11 cellular contexts compared by ENCODE assay signal in the genomic region with DNA sequence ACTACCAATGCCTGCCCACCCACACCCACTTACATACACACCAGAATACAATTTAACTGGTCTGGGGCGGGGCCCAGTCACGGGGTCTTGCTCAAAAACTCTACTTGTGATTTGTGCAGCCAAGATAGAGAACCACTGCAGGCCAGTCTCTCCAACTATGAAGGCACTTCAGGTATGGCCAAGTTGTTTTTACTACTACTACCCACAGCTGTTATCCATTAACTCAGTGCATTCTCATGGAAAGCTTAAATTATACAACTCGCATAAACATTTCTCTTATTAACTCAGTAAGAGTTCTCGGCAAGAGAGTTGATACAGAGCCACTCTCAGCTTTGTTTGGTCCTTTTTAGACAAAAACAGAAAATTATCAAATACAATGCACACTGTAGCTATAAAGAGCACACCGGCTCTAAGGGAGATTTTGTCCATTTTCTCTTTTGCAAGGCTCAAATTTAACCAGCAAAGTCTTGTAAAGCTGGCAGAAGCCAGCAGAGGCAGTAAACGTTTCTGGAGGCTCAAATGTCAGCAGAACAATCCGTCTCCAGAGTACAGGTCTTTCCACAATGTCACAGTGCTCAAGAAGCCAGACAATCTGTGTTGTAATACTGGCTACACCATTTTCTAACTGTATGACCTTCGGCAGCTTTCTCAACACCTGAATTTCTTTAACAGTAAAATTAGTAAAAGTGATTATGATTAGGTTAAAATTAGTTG.
DNase-seq lines count a peak whose midpoint lies in the region; ATAC-seq and TF ChIP-seq lines count a peak whose summit lies in the region.
"Had no signal": no experiment of that assay in that cellular context is flagged by ENCODE, and none has a peak within 500 bp of the region (broad histone marks: within the 10 kb centered on the region; RNA-seq: fewer than 3 reads in every experiment).

No MANE protein-coding gene starts in this region.

- no peak for TF ChIP-seq POLR2A in Peyer's patch (IDR thresholded peaks at IDR 0.05)

- no peaks in the 10 kb centered on the region for H3K27me3 ChIP-seq in A673 (replicated peaks; ENCODE audit: insufficient read depth, low read depth, low read length, poor library complexity)
- H3K27me3 ChIP-seq in Peyer's patch: no peaks in the 10 kb centered on the region

- BruUV-seq in A673 (replicated peaks; lab: Mats Ljungman, UMichigan): no TSS peak

- H3K4me3 ChIP-seq in A673 (ENCODE audit: low read depth, low read length, poor library complexity, severe bottlenecking) (no peak overlapping the region), fibroblast of the aortic adventitia (ENCODE audit: low read depth, low read length) (no peak overlapping the region), Peyer's patch (no peak overlapping the region)

- POLR2A ChIA-PET in A673 (lab: Charles Lee; ENCODE audit: low non-redundant PET): interaction anchor here (0.6 kb wide), 1 partner anchor 955 kb away, joined by 3 read pairs; no protein-coding TSS in a partner anchor

- CTCF ChIA-PET in A673 (lab: Charles Lee): interaction anchor here (0.5 kb wide), 1 partner anchor 403 kb away, joined by 3 read pairs; no protein-coding TSS in a partner anchor

- H3K9me3 ChIP-seq in A673 (ENCODE audit: low read depth, low read length, poor library complexity, severe bottlenecking) (no peaks in the 10 kb centered on the region), Peyer's patch (no peaks in the 10 kb centered on the region)

- H3K4me1 ChIP-seq in A673 (ENCODE audit: insufficient read depth, low read length, poor library complexity, severe bottlenecking) (no peaks in the 10 kb centered on the region), Peyer's patch (peaks cover 0 to 8% (median 0%) of the 10 kb centered on the region in 4 donors)

- H3K36me3 ChIP-seq in A673 (ENCODE audit: insufficient read depth, low read length, poor library complexity, severe bottlenecking) (no peaks in the 10 kb centered on the region), Peyer's patch (no peaks in the 10 kb centered on the region)

- ATAC-seq in HG03342 (IDR thresholded peaks at IDR 0.05; ENCODE audit: unreplicated experiment): no peak

- H3K27ac ChIP-seq in A673 (ENCODE audit: low read depth, low read length, poor library complexity, severe bottlenecking) (no peak overlapping the region), Peyer's patch (no peak overlapping the region)

- DNase-seq in A673 (ENCODE audit: low spot score) (peak; percentile 14), ELR (ENCODE audit: low read depth) (peak; percentile 4), RKO (ENCODE audit: low spot score) (peak; percentile 3), fibroblast of the aortic adventitia (ENCODE audit: low read depth) (peak; percentile 61), Peyer's patch (no peak), KBM-7 (no peak), anterior cingulate cortex (lab: John Stamatoyannopoulos, UW) (no peak)
- DNase-seq: activated T-cell treated with anti-CD3 and anti-CD28 coated beads, Interleukin-2, amount 50 U/mL, for 24 hours; EL; stimulated activated CD8-positive, alpha-beta memory T cell treated with anti-CD3 and anti-CD28 coated beads, Interleukin-4, amount 100 ng/mL, for 48 hours had no signal

- in situ Hi-C loops in KBM-7 (cut with MboI; ENCODE audit: low pct_unique_long_range_greater_than_20kb, low sequenced_read_pairs): no loop called here

- peak; percentile 33; the same call in 1 of the 2 replicates for TF ChIP-seq CTCF in A673 (conservative IDR thresholded peaks at IDR 0.05; ENCODE audit: low read depth, low read length)
- peak; percentile 39 for TF ChIP-seq CTCF in fibroblast of the aortic adventitia (IDR thresholded peaks at IDR 0.05; ENCODE audit: insufficient read depth, low read length)
- TF ChIP-seq CTCF in Peyer's patch (IDR thresholded peaks at IDR 0.05): peak in 1 of 6 experiments; percentile 3

- intact Hi-C loops in A673 (cut with micrococcal nuclease; ENCODE audit: unreplicated experiment): no loop called here

Comparison
In these comparisons a context has a peak if more than half of its experiments do, and no peak if none do; other contexts are left out.
1. DNase-seq: peak in A673 (single experiment), ELR (single experiment), RKO (single experiment) and fibroblast of the aortic adventitia (single experiment); none in Peyer's patch (0 of 3), KBM-7 (single experiment) and anterior cingulate cortex (0 of 58).